Comparison of ENCODE assay signal across 25 cellular contexts in the genomic region with DNA sequence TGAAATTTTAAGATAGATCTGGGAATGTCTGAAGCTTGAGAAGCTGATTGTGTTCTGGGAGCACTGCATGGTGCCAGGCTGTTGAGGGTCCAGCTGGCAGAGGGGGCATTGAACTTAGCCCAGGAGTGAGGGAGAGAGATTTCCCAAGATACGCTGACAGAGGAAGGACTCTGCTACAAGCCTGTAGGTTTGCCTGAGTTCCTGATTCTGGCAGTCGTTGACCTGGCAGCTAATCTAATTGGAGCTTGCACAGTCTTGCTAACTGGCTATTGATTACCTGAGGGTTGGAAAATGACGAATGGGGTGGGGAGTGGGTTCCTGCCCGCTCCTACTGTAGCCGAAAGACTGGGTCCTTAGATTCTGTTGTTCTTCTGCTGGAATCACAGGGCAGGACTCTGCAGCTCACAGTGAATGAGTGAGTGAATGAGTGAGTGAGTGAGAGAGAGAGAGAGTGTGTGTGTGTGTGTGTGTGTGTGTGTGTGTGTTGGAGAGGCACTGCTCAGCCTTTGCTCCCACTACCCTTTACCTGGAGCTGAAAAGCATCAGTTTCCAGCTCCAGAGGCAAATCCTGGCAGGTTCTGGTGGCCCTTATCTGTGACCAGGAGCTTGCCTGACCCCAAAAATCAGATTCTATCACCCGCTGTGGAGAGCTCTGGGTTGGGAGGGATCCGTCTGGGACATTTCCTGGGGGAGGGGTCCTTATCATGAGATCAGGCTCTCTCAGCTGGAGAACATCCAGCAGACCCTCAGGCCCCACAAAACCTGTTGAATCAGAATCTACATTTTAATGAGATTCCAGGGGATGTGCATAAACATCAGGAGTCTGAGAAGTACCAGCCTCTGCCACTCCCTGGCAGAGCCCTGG. TPM values are rescaled to one million over a fixed set of nuclear protein-coding genes. Genes with fewer than 3 reads are reported as not detected.
DNase-seq lines count a peak whose midpoint lies in the region; ATAC-seq lines count a peak whose summit lies in the region.
"Had no signal": no experiment of that assay in that cellular context is flagged by ENCODE, and none has a peak within 500 bp of the region (broad histone marks: within the 10 kb centered on the region; RNA-seq: fewer than 3 reads in every experiment).

No MANE protein-coding gene starts in this region.

- H3K4me1 Mint-ChIP-seq in CD4-positive, CD25-positive, alpha-beta regulatory T cell: peaks cover 0 to 37% (median 24%) of the 10 kb centered on the region in 4 donors
- H3K4me1 Mint-ChIP-seq in activated T-helper 1 cell treated with anti-CD3 and anti-CD28 coated beads, Interleukin-12 subunit alpha, Interleukin-12 subunit beta, Interleukin-2, Interleukin-4 antibody, amounts not matched to agents 30 ng/mL and 10 ng/mL and 1 ng/mL, durations not matched to agents 14 hours and 24 hours and 36 hours (ENCODE audit: low read depth): peaks cover 26% of the 10 kb centered on the region

- H3K4me3 ChIP-seq in CD4-positive, CD25-positive, alpha-beta regulatory T cell (ENCODE audit: low read depth, low read length): no peak overlapping the region
- no peak overlapping the region for H3K4me3 ChIP-seq in mesodermal cell (ENCODE audit: extremely low read depth, insufficient read depth, low read length, poor library complexity, severe bottlenecking)
- H3K4me3 ChIP-seq: A549, cardiac muscle cell, GM23248, uterus had no signal

- no peak overlapping the region for H3K27ac ChIP-seq in CD4-positive, CD25-positive, alpha-beta regulatory T cell (ENCODE audit: insufficient read depth, low read length, poor library complexity, severe bottlenecking)
- H3K27ac ChIP-seq in mesodermal cell (ENCODE audit: low read depth, low read length, severe bottlenecking): peak overlapping the region; percentile 23
- H3K27ac ChIP-seq: A549, cardiac muscle cell, GM23248, uterus had no signal

- H3K9me3 Mint-ChIP-seq in CD4-positive, CD25-positive, alpha-beta regulatory T cell: peaks cover 0 to 3% (median 0%) of the 10 kb centered on the region in 7 donors
- H3K9me3 Mint-ChIP-seq in activated T-helper 1 cell treated with anti-CD3 and anti-CD28 coated beads, Interleukin-12 subunit alpha, Interleukin-12 subunit beta, Interleukin-2, Interleukin-4 antibody, amounts not matched to agents 30 ng/mL and 10 ng/mL and 1 ng/mL, durations not matched to agents 14 hours and 24 hours and 36 hours: no peaks in the 10 kb centered on the region

- no peaks in the 10 kb centered on the region for H3K27me3 ChIP-seq in CD4-positive, CD25-positive, alpha-beta regulatory T cell (ENCODE audit: control insufficient read depth, insufficient read depth, low read length)
- H3K27me3 ChIP-seq: cardiac muscle cell, uterus had no signal

- peaks cover 29% of the 10 kb centered on the region for H3K36me3 Mint-ChIP-seq in CD4-positive, CD25-positive, alpha-beta regulatory T cell
- H3K36me3 Mint-ChIP-seq in activated T-helper 1 cell treated with anti-CD3 and anti-CD28 coated beads, Interleukin-12 subunit alpha, Interleukin-12 subunit beta, Interleukin-2, Interleukin-4 antibody, amounts not matched to agents 30 ng/mL and 10 ng/mL and 1 ng/mL, durations not matched to agents 14 hours and 24 hours and 36 hours (ENCODE audit: low read depth): peaks cover 13% of the 10 kb centered on the region

- H3K4me1 ChIP-seq in CD4-positive, CD25-positive, alpha-beta regulatory T cell (ENCODE audit: control insufficient read depth, insufficient read depth, low read length, poor library complexity, severe bottlenecking): peaks cover 3% of the 10 kb centered on the region
- H3K4me1 ChIP-seq in mesodermal cell (ENCODE audit: control insufficient read depth, insufficient read depth, low read length, poor library complexity, severe bottlenecking): peaks cover 34% of the 10 kb centered on the region
- H3K4me1 ChIP-seq: uterus had no signal

- no peak for DNase-seq in CD4-positive, CD25-positive, alpha-beta regulatory T cell
- no peak for DNase-seq in activated T-helper 1 cell treated with anti-CD3 and anti-CD28 coated beads, Interleukin-12 subunit alpha, Interleukin-12 subunit beta, Interleukin-2, Interleukin-4 antibody, amounts not matched to agents 30 ng/mL and 10 ng/mL and 1 ng/mL, durations not matched to agents 14 hours and 24 hours and 36 hours (ENCODE audit: low spot score)
- no peak for DNase-seq in AG20443 (ENCODE audit: low spot score)
- no peak for DNase-seq in stimulated activated CD4-positive, alpha-beta T cell treated with anti-CD3 and anti-CD28 coated beads, Interleukin-1b, Interleukin-23, amount 100 ng/mL, for 48 hours
- no peak for DNase-seq in activated CD4-positive, alpha-beta T cell treated with anti-CD3 and anti-CD28 coated beads, Interleukin-2, amount 50 U/mL, for 48 hours
- DNase-seq: activated CD4-positive, alpha-beta T cell treated with anti-CD3 and anti-CD28 coated beads for 48 hours; activated CD8-positive, alpha-beta memory T cell treated with anti-CD3 and anti-CD28 coated beads, Interleukin-2, amount 50 U/mL, for 48 hours; activated gamma-delta T cell treated with Interleukin-2 at 50 U/mL for 16 hours; amniotic stem cell; dermis blood vessel endothelial cell; GDM1; GM23248; kidney glomerular epithelial cell; NCI-H1105 treated with DMSO at 0.1 percent for 48 hours; NCI-H524; stimulated activated CD4-positive, alpha-beta T cell treated with anti-CD3 and anti-CD28 coated beads, Interleukin-4, amount 100 ng/mL, for 4 hours; uterus had no signal

- peaks cover 27% of the 10 kb centered on the region for H3K36me3 ChIP-seq in CD4-positive, CD25-positive, alpha-beta regulatory T cell (ENCODE audit: control insufficient read depth, insufficient read depth, low read length)
- H3K36me3 ChIP-seq in mesodermal cell (ENCODE audit: control insufficient read depth, insufficient read depth, low read length): peaks cover 29% of the 10 kb centered on the region
- H3K36me3 ChIP-seq: uterus had no signal

- 80 to 82% methylated on average over 5 of the region's 7 CpGs for WGBS in mesodermal cell (ENCODE audit: insufficient coverage in 2 of 2), 2 experiments

- H3K27me3 Mint-ChIP-seq in CD4-positive, CD25-positive, alpha-beta regulatory T cell: no peaks in the 10 kb centered on the region
- no peaks in the 10 kb centered on the region for H3K27me3 Mint-ChIP-seq in activated T-helper 1 cell treated with anti-CD3 and anti-CD28 coated beads, Interleukin-12 subunit alpha, Interleukin-12 subunit beta, Interleukin-2, Interleukin-4 antibody, amounts not matched to agents 30 ng/mL and 10 ng/mL and 1 ng/mL, durations not matched to agents 14 hours and 24 hours and 36 hours (ENCODE audit: insufficient read depth)

- ATAC-seq in CD4-positive, CD25-positive, alpha-beta regulatory T cell (ENCODE audit: low read depth in 2 of 2): no peak
- ATAC-seq: A549 had no signal

- H3K27ac Mint-ChIP-seq in CD4-positive, CD25-positive, alpha-beta regulatory T cell: peak overlapping the region; percentile 48 to 88 (median 59)
- peak overlapping the region; percentile 19 for H3K27ac Mint-ChIP-seq in activated T-helper 1 cell treated with anti-CD3 and anti-CD28 coated beads, Interleukin-12 subunit alpha, Interleukin-12 subunit beta, Interleukin-2, Interleukin-4 antibody, amounts not matched to agents 30 ng/mL and 10 ng/mL and 1 ng/mL, durations not matched to agents 14 hours and 24 hours and 36 hours

- no peaks in the 10 kb centered on the region for H3K9me3 ChIP-seq in CD4-positive, CD25-positive, alpha-beta regulatory T cell (ENCODE audit: control insufficient read depth in 2 of 2, low read length in 2 of 2)
- no peaks in the 10 kb centered on the region for H3K9me3 ChIP-seq in mesodermal cell (ENCODE audit: control insufficient read depth, low read length)
- H3K9me3 ChIP-seq: A549, uterus had no signal

- intact Hi-C loops in activated T-helper 1 cell treated with anti-CD3 and anti-CD28 coated beads, Interleukin-12 subunit alpha, Interleukin-12 subunit beta, Interleukin-2, Interleukin-4 antibody, amounts not matched to agents 30 ng/mL and 10 ng/mL and 1 ng/mL, durations not matched to agents 14 hours and 24 hours and 36 hours (cut with micrococcal nuclease): no loop called here

- no peak overlapping the region for H3K4me3 Mint-ChIP-seq in CD4-positive, CD25-positive, alpha-beta regulatory T cell
- H3K4me3 Mint-ChIP-seq in activated T-helper 1 cell treated with anti-CD3 and anti-CD28 coated beads, Interleukin-12 subunit alpha, Interleukin-12 subunit beta, Interleukin-2, Interleukin-4 antibody, amounts not matched to agents 30 ng/mL and 10 ng/mL and 1 ng/mL, durations not matched to agents 14 hours and 24 hours and 36 hours: no peak overlapping the region

RNA-seq across cellular contexts. Expression of a gene that starts 16.7 kb away (rescaled TPM):
- 8.0 TPM for total RNA-seq in CD4-positive, CD25-positive, alpha-beta regulatory T cell
- 1 to 10 TPM in 2 of 4 donors, under 1 TPM in 2; 0.21 to 2.9 (median 1.1) TPM for polyA plus RNA-seq in CD4-positive, CD25-positive, alpha-beta regulatory T cell
- total RNA-seq in activated T-helper 1 cell treated with anti-CD3 and anti-CD28 coated beads, Interleukin-12 subunit alpha, Interleukin-12 subunit beta, Interleukin-2, Interleukin-4 antibody, amounts not matched to agents 30 ng/mL and 10 ng/mL and 1 ng/mL, durations not matched to agents 14 hours and 24 hours and 36 hours: 5.5 and 6.9 TPM in 2 replicates
- not detected for polyA plus RNA-seq in mesodermal cell (2013, experiment 1 of 2)
- 0.20 TPM for polyA plus RNA-seq in mesodermal cell (2013, experiment 2 of 2)
- total RNA-seq: GM23248 had no signal

RNA-seq across cellular contexts. Expression of a gene that starts 21.7 kb away (rescaled TPM):
- 136 TPM for total RNA-seq in CD4-positive, CD25-positive, alpha-beta regulatory T cell
- 100 to 1,000 TPM; 478 to 673 (median 596) TPM for polyA plus RNA-seq in CD4-positive, CD25-positive, alpha-beta regulatory T cell
- total RNA-seq in activated T-helper 1 cell treated with anti-CD3 and anti-CD28 coated beads, Interleukin-12 subunit alpha, Interleukin-12 subunit beta, Interleukin-2, Interleukin-4 antibody, amounts not matched to agents 30 ng/mL and 10 ng/mL and 1 ng/mL, durations not matched to agents 14 hours and 24 hours and 36 hours: 213 and 218 TPM in 2 replicates
- polyA plus RNA-seq in mesodermal cell (2013, experiment 1 of 2): 12.5 TPM
- polyA plus RNA-seq in mesodermal cell (2013, experiment 2 of 2): 10.1 TPM

RNA-seq across cellular contexts. Expression of a gene that starts 21.9 kb away (rescaled TPM):
- total RNA-seq in CD4-positive, CD25-positive, alpha-beta regulatory T cell: 14.3 TPM
- 10 to 100 TPM; 16.1 to 25.3 (median 23.3) TPM for polyA plus RNA-seq in CD4-positive, CD25-positive, alpha-beta regulatory T cell
- 17.8 TPM in 2 replicates for total RNA-seq in activated T-helper 1 cell treated with anti-CD3 and anti-CD28 coated beads, Interleukin-12 subunit alpha, Interleukin-12 subunit beta, Interleukin-2, Interleukin-4 antibody, amounts not matched to agents 30 ng/mL and 10 ng/mL and 1 ng/mL, durations not matched to agents 14 hours and 24 hours and 36 hours
- 26.2 TPM for polyA plus RNA-seq in mesodermal cell (2013, experiment 1 of 2)
- 33.8 TPM for polyA plus RNA-seq in mesodermal cell (2013, experiment 2 of 2)

RNA-seq across cellular contexts. Expression of a gene that starts 28.9 kb away (rescaled TPM):
- total RNA-seq in CD4-positive, CD25-positive, alpha-beta regulatory T cell: 11.0 TPM
- under 1 TPM; 0.25 to 0.77 (median 0.59) TPM for polyA plus RNA-seq in CD4-positive, CD25-positive, alpha-beta regulatory T cell
- total RNA-seq in activated T-helper 1 cell treated with anti-CD3 and anti-CD28 coated beads, Interleukin-12 subunit alpha, Interleukin-12 subunit beta, Interleukin-2, Interleukin-4 antibody, amounts not matched to agents 30 ng/mL and 10 ng/mL and 1 ng/mL, durations not matched to agents 14 hours and 24 hours and 36 hours: 12.7 and 20.3 TPM in 2 replicates
- 22.5 TPM for polyA plus RNA-seq in mesodermal cell (2013, experiment 1 of 2)
- 16.2 TPM for polyA plus RNA-seq in mesodermal cell (2013, experiment 2 of 2)

RNA-seq across cellular contexts. Expression of a gene that starts 30.3 kb away (rescaled TPM):
- 2.7 TPM for total RNA-seq in CD4-positive, CD25-positive, alpha-beta regulatory T cell
- under 1 TPM in 2 of 4 donors, not detected in 2; 0.37 to 0.65 TPM for polyA plus RNA-seq in CD4-positive, CD25-positive, alpha-beta regulatory T cell
- total RNA-seq in activated T-helper 1 cell treated with anti-CD3 and anti-CD28 coated beads, Interleukin-12 subunit alpha, Interleukin-12 subunit beta, Interleukin-2, Interleukin-4 antibody, amounts not matched to agents 30 ng/mL and 10 ng/mL and 1 ng/mL, durations not matched to agents 14 hours and 24 hours and 36 hours: 0.65 and 0.76 TPM in 2 replicates
- 1.00 TPM for polyA plus RNA-seq in mesodermal cell (2013, experiment 1 of 2)
- polyA plus RNA-seq in mesodermal cell (2013, experiment 2 of 2): not detected
- total RNA-seq: fibroblast of villous mesenchyme, GM23248, HT1080, mesenteric fat pad, pulmonary artery endothelial cell had no signal
- polyA plus RNA-seq: GM23248, neural cell had no signal
